ENCODE assay signal across 1 cellular context in the genomic region with DNA sequence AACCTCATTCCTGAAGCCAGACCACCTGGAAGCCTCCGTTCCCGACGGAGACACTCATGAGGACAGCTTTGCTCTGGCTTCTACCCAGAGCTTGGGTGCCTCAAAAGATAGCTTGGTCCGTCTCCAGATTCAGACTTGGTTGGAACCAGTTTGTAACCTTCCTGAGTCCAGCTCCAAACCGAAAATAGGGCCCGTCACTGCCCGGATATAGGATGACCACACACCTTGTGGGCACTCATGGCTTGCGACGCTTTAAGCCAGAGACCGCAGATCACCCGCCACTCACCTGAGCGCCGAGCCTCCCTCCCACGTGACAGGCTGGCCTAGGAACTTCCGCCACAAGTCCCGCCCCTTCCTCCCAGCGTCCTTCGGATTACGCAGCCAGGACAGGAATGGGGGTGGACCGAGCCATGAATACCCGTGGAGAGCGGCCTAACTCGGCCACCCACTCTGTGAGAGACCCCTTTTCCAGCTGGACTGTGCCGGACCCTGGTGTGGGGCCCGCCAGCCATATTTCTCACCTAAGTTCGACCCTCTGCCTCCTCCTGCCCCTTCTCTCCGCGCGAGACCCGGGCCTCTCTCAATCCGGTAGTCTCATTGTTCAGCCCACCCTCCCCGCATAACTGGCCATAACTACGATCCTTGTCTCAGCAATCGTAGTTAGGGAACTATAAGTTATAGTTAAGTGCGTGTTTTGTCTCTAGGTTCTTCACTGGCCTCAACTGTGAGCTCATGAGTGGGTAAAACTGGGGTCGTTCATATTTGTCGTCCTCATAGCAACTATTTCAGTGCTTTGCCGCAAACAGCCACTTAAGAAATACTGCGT.
TF ChIP-seq lines count a peak whose summit lies in the region.

A gene with protein sequence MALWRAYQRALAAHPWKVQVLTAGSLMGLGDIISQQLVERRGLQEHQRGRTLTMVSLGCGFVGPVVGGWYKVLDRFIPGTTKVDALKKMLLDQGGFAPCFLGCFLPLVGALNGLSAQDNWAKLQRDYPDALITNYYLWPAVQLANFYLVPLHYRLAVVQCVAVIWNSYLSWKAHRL (minus strand): TSS at position 332 of the 826 bp plus-strand sequence. CDS start 580 bp downstream, outside the sequence.

TF ChIP-seq in IMR-90, 13 proteins besides CTCF, POLR2A, EP300 and RAD21 (continued from another document):
- no peak for TF ChIP-seq SMC3 (IDR thresholded peaks at IDR 0.05; ENCODE audit: low read depth, low read length)
